ENCODE assay signal across 16 cellular contexts in genomic region chr16:12898556-12898955, GRCh38. TPM values are rescaled to one million over a fixed set of nuclear protein-coding genes. Genes with fewer than 3 reads are reported as not detected.
DNase-seq lines count a peak whose midpoint lies in the region.
"Had no signal": no experiment of that assay in that cellular context is flagged by ENCODE, and none has a peak within 500 bp of the region (broad histone marks: within the 10 kb centered on the region; RNA-seq: fewer than 3 reads in every experiment).

No MANE protein-coding gene starts in this region.

- H3K4me3 Mint-ChIP-seq in activated CD4-positive, alpha-beta T cell treated with anti-CD3 and anti-CD28 coated beads, Interleukin-2, amount 10 ng/mL, durations not matched to agents 24 days and 14 days, result no peak overlapping the region
- H3K4me3 Mint-ChIP-seq: naive thymus-derived CD8-positive, alpha-beta T cell had no signal

- H3K9me2 ChIP-seq in Karpas-422 (replicated peaks; ENCODE audit: insufficient read depth, low read length), result no peaks in the 10 kb centered on the region

- no peak overlapping the region for H3K27ac Mint-ChIP-seq in activated CD4-positive, alpha-beta T cell treated with anti-CD3 and anti-CD28 coated beads, Interleukin-2, amount 10 ng/mL, durations not matched to agents 24 days and 14 days

- intact Hi-C loops in activated CD4-positive, alpha-beta T cell treated with anti-CD3 and anti-CD28 coated beads, Interleukin-2, amount 10 ng/mL, durations not matched to agents 24 days and 14 days (cut with micrococcal nuclease), result no loop called here

- no peaks in the 10 kb centered on the region for H3K9me3 Mint-ChIP-seq in activated CD4-positive, alpha-beta T cell treated with anti-CD3 and anti-CD28 coated beads, Interleukin-2, amount 10 ng/mL, durations not matched to agents 24 days and 14 days

- DNase-seq in DMS 273 (lab: John Stamatoyannopoulos, UW; ENCODE audit: unreplicated experiment) (peak; percentile 41), DMS 273 treated with DMSO at 0.1 percent for 48 hours (lab: John Stamatoyannopoulos, UW) (no peak), H7 (peak; percentile 43), OCI-M1 (lab: John Stamatoyannopoulos, UW) (peak; percentile 4), left kidney (ENCODE audit: low read depth, low spot score) (peak; percentile 61), NCI-H446 (lab: John Stamatoyannopoulos, UW) (no peak), Karpas-422 (no peak)
- no peak for DNase-seq in activated CD4-positive, alpha-beta T cell treated with anti-CD3 and anti-CD28 coated beads, Interleukin-2, amount 10 ng/mL, durations not matched to agents 24 days and 14 days
- DNase-seq: central memory CD4-positive, alpha-beta T cell; esophagus squamous epithelium; naive thymus-derived CD8-positive, alpha-beta T cell; posterior cingulate gyrus; SJCRH30; spleen had no signal

- H2AFZ ChIP-seq in Karpas-422 (ENCODE audit: low read length), result no peak overlapping the region

- H3K27me3 Mint-ChIP-seq in activated CD4-positive, alpha-beta T cell treated with anti-CD3 and anti-CD28 coated beads, Interleukin-2, amount 10 ng/mL, durations not matched to agents 24 days and 14 days, result peaks cover 51% of the 10 kb centered on the region

- H3K36me3 Mint-ChIP-seq in activated CD4-positive, alpha-beta T cell treated with anti-CD3 and anti-CD28 coated beads, Interleukin-2, amount 10 ng/mL, durations not matched to agents 24 days and 14 days (ENCODE audit: low read depth), result no peaks in the 10 kb centered on the region
- H3K36me3 Mint-ChIP-seq: naive thymus-derived CD8-positive, alpha-beta T cell had no signal

- H3K27me3 ChIP-seq in H7 (ENCODE audit: control insufficient read depth, insufficient read depth, low read length) (peaks cover 33% of the 10 kb centered on the region), Karpas-422 (ENCODE audit: low read length) (no peaks in the 10 kb centered on the region)
- H3K27me3 ChIP-seq: SJCRH30 had no signal

- no peaks in the 10 kb centered on the region for H3K36me3 ChIP-seq in H7 (replicated peaks; ENCODE audit: control insufficient read depth, insufficient read depth, low read length)
- no peaks in the 10 kb centered on the region for H3K36me3 ChIP-seq in Karpas-422 (ENCODE audit: insufficient read depth, low read length)
- H3K36me3 ChIP-seq: esophagus squamous epithelium, SJCRH30, spleen had no signal

- H3K9me3 ChIP-seq in Karpas-422 (ENCODE audit: low read length), result no peaks in the 10 kb centered on the region
- H3K9me3 ChIP-seq: esophagus squamous epithelium, SJCRH30, spleen had no signal

- no peak overlapping the region for H3K4me2 ChIP-seq in Karpas-422 (ENCODE audit: low read depth, low read length, poor library complexity, severe bottlenecking)

- no peak overlapping the region for H3K4me3 ChIP-seq in H7 (ENCODE audit: insufficient read depth, low read depth, low read length)
- no peak overlapping the region for H3K4me3 ChIP-seq in Karpas-422 (ENCODE audit: low read length)
- H3K4me3 ChIP-seq: esophagus squamous epithelium, SJCRH30, spleen had no signal

- peaks cover 2% of the 10 kb centered on the region for H3K4me1 Mint-ChIP-seq in activated CD4-positive, alpha-beta T cell treated with anti-CD3 and anti-CD28 coated beads, Interleukin-2, amount 10 ng/mL, durations not matched to agents 24 days and 14 days

- no peaks in the 10 kb centered on the region for H3K79me2 ChIP-seq in Karpas-422 (ENCODE audit: low read length)

- no peaks in the 10 kb centered on the region for H3K4me1 ChIP-seq in Karpas-422 (ENCODE audit: low read length)
- H3K4me1 ChIP-seq: SJCRH30 had no signal

- H4K20me1 ChIP-seq in Karpas-422 (ENCODE audit: insufficient read depth, low read depth, low read length), result no peaks in the 10 kb centered on the region

- no peak overlapping the region for H3K27ac ChIP-seq in Karpas-422 (ENCODE audit: low read length)
- H3K27ac ChIP-seq: 22Rv1, esophagus squamous epithelium, SJCRH30, spleen had no signal

- H3K9ac ChIP-seq in Karpas-422 (ENCODE audit: low read length), result no peak overlapping the region

RNA-seq across cellular contexts. Expression of gene SHISA9, which starts 2.8 kb away (rescaled TPM):
- total RNA-seq in H7 (2014; rRNA removed; shearing (Covaris generic)), result 7.7 and 11.6 TPM in 2 replicates
- total RNA-seq in activated CD4-positive, alpha-beta T cell treated with anti-CD3 and anti-CD28 coated beads, Interleukin-2, amount 10 ng/mL, durations not matched to agents 24 days and 14 days, result 0.12 TPM in 1 of 2 replicates, not detected in the other
- not detected in 2 replicates for total RNA-seq in Karpas-422 (2014; rRNA removed; shearing (Covaris generic); ENCODE audit: low replicate concordance)
- total RNA-seq: lung microvascular endothelial cell; naive thymus-derived CD8-positive, alpha-beta T cell; SJCRH30 had no signal

Comparison
In these comparisons a context has a peak if more than half of its experiments do, and no peak if none do; other contexts are left out.
1. DNase-seq: peak in DMS 273 (single experiment), H7 (single experiment), OCI-M1 (single experiment) and left kidney (single experiment); none in DMS 273 treated with DMSO at 0.1 percent for 48 hours (single experiment), activated CD4-positive, alpha-beta T cell treated with anti-CD3 and anti-CD28 coated beads, Interleukin-2, amount 10 ng/mL, durations not matched to agents 24 days and 14 days (single experiment), NCI-H446 (0 of 2) and Karpas-422 (single experiment).